29 cellular contexts compared by ENCODE assay signal in genomic region chr3:2446146-2446545, GRCh38.
"Had no signal": no experiment of that assay in that cellular context is flagged by ENCODE, and none has a peak within 500 bp of the region (broad histone marks: within the 10 kb centered on the region; RNA-seq: fewer than 3 reads in every experiment).

No MANE protein-coding gene starts in this region.

- H3K4me1 ChIP-seq: ascending aorta, body of pancreas, SJSA1 had no signal

- H3K27ac ChIP-seq: ascending aorta, body of pancreas, SJSA1 had no signal

- H3K9me3 ChIP-seq: ascending aorta, body of pancreas, SJSA1 had no signal

- H3K27me3 ChIP-seq: ascending aorta, body of pancreas, SJSA1 had no signal

- H3K4me3 ChIP-seq: ascending aorta, body of pancreas, SJSA1 had no signal

- DNase-seq: activated CD4-positive, alpha-beta T cell treated with anti-CD3 and anti-CD28 coated beads for 48 hours; activated CD4-positive, alpha-beta T cell treated with anti-CD3 and anti-CD28 coated beads, Interleukin-2, amount 50 U/mL, for 4 hours; activated CD4-positive, CD25-positive, alpha-beta regulatory T cell treated with anti-CD3 and anti-CD28 coated beads, Interleukin-2, amount 50 U/mL, for 72 hours; activated CD8-positive, alpha-beta memory T cell treated with anti-CD3 and anti-CD28 coated beads, Interleukin-2, amount 50 U/mL, for 48 hours; activated CD8-positive, alpha-beta T cell treated with anti-CD3 and anti-CD28 coated beads, Interleukin-2, amount 10 ng/mL, durations not matched to agents 7 days and 5 days; activated effector memory CD4-positive, alpha-beta T cell treated with Interleukin-2 at 50 U/mL for 16 hours; activated naive CD4-positive, alpha-beta T cell treated with Interleukin-2 at 50 U/mL for 16 hours; activated naive CD8-positive, alpha-beta T cell treated with anti-CD3 and anti-CD28 coated beads, Interleukin-2, amount 50 U/mL, for 24 hours; activated T-cell treated with anti-CD3 and anti-CD28 coated beads, Interleukin-2, amount 50 U/mL, for 1 hour; amniotic stem cell; body of pancreas; central memory CD4-positive, alpha-beta T cell; KG1; NCI-H1048; NCI-H146; NCI-H2029; NCI-H2107; NCI-H2171 treated with DMSO at 0.1 percent for 48 hours; NCI-H345; NCI-H510A; NK-92 treated with Interleukin-12 subunit alpha and Interleukin-12 subunit beta, amount 100 ng/mL, for 24 hours; PC-3; SHP77; T-helper 17 cell; T-helper 9 cell had no signal

- H3K36me3 ChIP-seq: ascending aorta, SJSA1 had no signal

- ATAC-seq: activated CD8-positive, alpha-beta T cell treated with anti-CD3 and anti-CD28 coated beads, Interleukin-2, amount 10 ng/mL, durations not matched to agents 7 days and 5 days; activated naive CD4-positive, alpha-beta T cell treated with anti-CD3 and anti-CD28 coated beads, Interleukin-2, amount 50 U/mL, for 72 hours; activated naive CD8-positive, alpha-beta T cell treated with anti-CD3 and anti-CD28 coated beads, Interleukin-2, amount 50 U/mL, for 24 hours; body of pancreas; PC-3; T-helper 17 cell; WTC11 had no signal
